Comparison of ENCODE assay signal across 22 cellular contexts in genomic region chrX:9141496-9141895, GRCh38.
A peak's percentile ranks its signal among the peaks of the same experiment; 100 is the strongest.
DNase-seq lines count a peak whose midpoint lies in the region; TF ChIP-seq lines count a peak whose summit lies in the region.
"Had no signal": no experiment of that assay in that cellular context is flagged by ENCODE, and none has a peak within 500 bp of the region (broad histone marks: within the 10 kb centered on the region; RNA-seq: fewer than 3 reads in every experiment).

No MANE protein-coding gene starts in this region.

- H3K9me3 Mint-ChIP-seq in mesothelial cell of epicardium = peaks cover 28% of the 10 kb centered on the region
- H3K9me3 Mint-ChIP-seq in endothelial cell (ENCODE audit: unreplicated experiment) = no peaks in the 10 kb centered on the region
- H3K9me3 Mint-ChIP-seq: activated CD4-positive, alpha-beta memory T cell treated with anti-CD3 and anti-CD28 coated beads for 36 hours; stimulated activated naive CD8-positive, alpha-beta T cell treated with anti-CD3 and anti-CD28 coated beads, Interleukin-15, Interleukin-2, amounts not matched to agents 100 ng/mL and 50 ng/mL, for 24 hours had no signal

- in situ Hi-C loops in astrocyte of the spinal cord (cut with HindIII; ENCODE audit: low sequenced_read_pairs) = no loop called here

- no peak for TF ChIP-seq EP300 in ovary (IDR thresholded peaks at IDR 0.05)

- no peaks in the 10 kb centered on the region for H3K36me3 ChIP-seq in ovary
- H3K36me3 ChIP-seq: ascending aorta, lower lobe of right lung, sigmoid colon, upper lobe of left lung had no signal

- H3K4me3 Mint-ChIP-seq in mesothelial cell of epicardium = no peak overlapping the region
- no peak overlapping the region for H3K4me3 Mint-ChIP-seq in endothelial cell (ENCODE audit: unreplicated experiment)
- H3K4me3 Mint-ChIP-seq: activated CD4-positive, alpha-beta memory T cell treated with anti-CD3 and anti-CD28 coated beads for 36 hours; stimulated activated naive CD8-positive, alpha-beta T cell treated with anti-CD3 and anti-CD28 coated beads, Interleukin-15, Interleukin-2, amounts not matched to agents 100 ng/mL and 50 ng/mL, for 24 hours had no signal

- DNase-seq in AG08396 (ENCODE audit: low spot score) = peak; percentile 15
- peak; percentile 27 for DNase-seq in HT1080 (ENCODE audit: low read depth)
- peak; percentile 86 for DNase-seq in astrocyte of the spinal cord (ENCODE audit: low read depth, low spot score)
- peak; percentile 9 for DNase-seq in glomerular visceral epithelial cell (ENCODE audit: extremely low spot score)
- no peak for DNase-seq in mesothelial cell of epicardium (ENCODE audit: low spot score in 2 of 2, unreplicated experiment in 2 of 2)
- no peak for DNase-seq in ovary
- no peak for DNase-seq in GF-D8 (lab: John Stamatoyannopoulos, UW)
- no peak for DNase-seq in endothelial cell (ENCODE audit: low spot score)
- DNase-seq: activated CD4-positive, alpha-beta memory T cell treated with anti-CD3 and anti-CD28 coated beads for 36 hours; activated naive CD4-positive, alpha-beta T cell treated with anti-CD3 and anti-CD28 coated beads, Interleukin-2, amount 50 U/mL, for 16 hours; COR-L47; head of caudate nucleus; lower lobe of right lung; NCI-H2227 treated with DMSO at 0.1 percent for 48 hours; NK-92 treated with Interleukin-12 subunit alpha and Interleukin-12 subunit beta, amount 100 ng/mL, for 24 hours; sigmoid colon; stimulated activated CD4-positive, alpha-beta T cell treated with anti-CD3 and anti-CD28 coated beads, Interleukin-2, amount 100 ng/mL, for 24 hours; upper lobe of left lung had no signal

- intact Hi-C loops in ovary (cut with DNase I) = no loop called here

- H3K27me3 ChIP-seq in ovary = no peaks in the 10 kb centered on the region
- H3K27me3 ChIP-seq: ascending aorta, upper lobe of left lung had no signal

- TF ChIP-seq CTCF in astrocyte of the spinal cord (IDR thresholded peaks at IDR 0.05; ENCODE audit: low read depth, low read length) = no peak
- no peak for TF ChIP-seq CTCF in mesothelial cell of epicardium (IDR thresholded peaks at IDR 0.05; ENCODE audit: unreplicated experiment)
- no peak for TF ChIP-seq CTCF in ovary (IDR thresholded peaks at IDR 0.05)
- no peak for TF ChIP-seq CTCF in endothelial cell (IDR thresholded peaks at IDR 0.05; ENCODE audit: unreplicated experiment)

- no peak for TF ChIP-seq POLR2A in ovary (IDR thresholded peaks at IDR 0.05)

- 45 to 58% (median 47%) methylated on average over 2 of the region's 2 CpGs for WGBS in ovary, 3 donors

- H3K4me3 ChIP-seq in astrocyte of the spinal cord (ENCODE audit: low read depth, low read length) = no peak overlapping the region
- no peak overlapping the region for H3K4me3 ChIP-seq in ovary
- H3K4me3 ChIP-seq: ascending aorta, GM12878, lower lobe of right lung, sigmoid colon, upper lobe of left lung had no signal

- H3K36me3 Mint-ChIP-seq in mesothelial cell of epicardium (no peaks in the 10 kb centered on the region), endothelial cell (ENCODE audit: low read depth, unreplicated experiment) (no peaks in the 10 kb centered on the region)
- H3K36me3 Mint-ChIP-seq: activated CD4-positive, alpha-beta memory T cell treated with anti-CD3 and anti-CD28 coated beads for 36 hours had no signal

- peaks cover 0 to 3% of the 10 kb centered on the region in 2 donors for H3K9me3 ChIP-seq in ovary
- H3K9me3 ChIP-seq: ascending aorta, lower lobe of right lung, sigmoid colon, upper lobe of left lung had no signal

- no peaks in the 10 kb centered on the region for H3K27me3 Mint-ChIP-seq in mesothelial cell of epicardium (ENCODE audit: low read depth)
- no peaks in the 10 kb centered on the region for H3K27me3 Mint-ChIP-seq in endothelial cell (ENCODE audit: unreplicated experiment)
- H3K27me3 Mint-ChIP-seq: activated CD4-positive, alpha-beta memory T cell treated with anti-CD3 and anti-CD28 coated beads for 36 hours; stimulated activated naive CD8-positive, alpha-beta T cell treated with anti-CD3 and anti-CD28 coated beads, Interleukin-15, Interleukin-2, amounts not matched to agents 100 ng/mL and 50 ng/mL, for 24 hours had no signal

- peaks cover 5% of the 10 kb centered on the region for H3K4me1 Mint-ChIP-seq in mesothelial cell of epicardium
- no peaks in the 10 kb centered on the region for H3K4me1 Mint-ChIP-seq in endothelial cell (ENCODE audit: unreplicated experiment)

- H3K27ac Mint-ChIP-seq in mesothelial cell of epicardium (no peak overlapping the region), endothelial cell (ENCODE audit: unreplicated experiment) (no peak overlapping the region)
- H3K27ac Mint-ChIP-seq: activated CD4-positive, alpha-beta memory T cell treated with anti-CD3 and anti-CD28 coated beads for 36 hours; stimulated activated naive CD8-positive, alpha-beta T cell treated with anti-CD3 and anti-CD28 coated beads, Interleukin-15, Interleukin-2, amounts not matched to agents 100 ng/mL and 50 ng/mL, for 24 hours had no signal

- H3K27ac ChIP-seq in ovary = no peak overlapping the region
- H3K27ac ChIP-seq: ascending aorta, lower lobe of right lung, sigmoid colon, upper lobe of left lung, VCaP had no signal

- H3K4me1 ChIP-seq in ovary (ENCODE audit: insufficient read depth) = no peaks in the 10 kb centered on the region
- H3K4me1 ChIP-seq: ascending aorta, lower lobe of right lung, sigmoid colon, upper lobe of left lung had no signal

Comparison
In these comparisons a context has a peak if more than half of its experiments do, and no peak if none do; other contexts are left out.
1. DNase-seq: peak in AG08396 (single experiment), HT1080 (single experiment), astrocyte of the spinal cord (single experiment) and glomerular visceral epithelial cell (single experiment); none in mesothelial cell of epicardium (0 of 2), ovary (0 of 5), GF-D8 (single experiment) and endothelial cell (single experiment).